Comparison of ENCODE assay signal across 8 cellular contexts in the genomic region with DNA sequence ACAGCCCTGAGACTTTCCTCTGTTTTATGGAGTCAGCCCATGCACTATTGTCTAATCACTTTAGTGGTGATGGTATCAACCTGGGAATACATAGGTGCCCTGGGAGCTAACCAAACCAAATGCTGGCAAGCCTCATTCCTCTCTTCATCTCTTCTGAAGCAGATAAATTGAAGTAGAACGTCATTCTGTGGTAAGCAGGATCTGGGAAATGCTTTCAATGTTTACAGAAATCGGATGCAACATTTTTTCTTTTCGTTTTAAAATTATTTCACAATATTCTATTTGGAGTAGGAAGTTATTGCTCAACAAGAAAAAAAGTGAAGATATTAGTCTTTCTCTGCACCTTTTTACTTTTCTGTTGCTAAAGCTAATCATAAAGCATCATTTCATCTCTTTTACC.
DNase-seq lines count a peak whose midpoint lies in the region; ATAC-seq and TF ChIP-seq lines count a peak whose summit lies in the region.

No MANE protein-coding gene starts in this region.

- H3K9me2 ChIP-seq in SK-N-SH: no peaks in the 10 kb centered on the region

- no peak overlapping the region for H2AFZ ChIP-seq in SK-N-SH (ENCODE audit: low read depth)

- POLR2A ChIA-PET in CD8-positive, alpha-beta T cell (lab: Charles Lee): no interaction called here
- POLR2A ChIA-PET in SK-N-SH (lab: Yijun Ruan, JAX): no interaction called here

- H3K9ac ChIP-seq in SK-N-SH: no peak overlapping the region

- H3K79me2 ChIP-seq in SK-N-SH (ENCODE audit: insufficient read depth): peaks cover 100% of the 10 kb centered on the region

- peaks cover 2% of the 10 kb centered on the region for H3K36me3 Mint-ChIP-seq in CD8-positive, alpha-beta T cell

- H3K27ac Mint-ChIP-seq in CD8-positive, alpha-beta T cell: peak overlapping the region; percentile 71

- intact Hi-C loops in CD8-positive, alpha-beta T cell (cut with DNase I, micrococcal nuclease): no loop called here
- intact Hi-C loops in gastrocnemius medialis (cut with DNase I; ENCODE audit: low total_unique reads): no loop called here

- peaks cover 95% of the 10 kb centered on the region for H4K20me1 ChIP-seq in SK-N-SH (ENCODE audit: insufficient read depth)

- ATAC-seq in CD8-positive, alpha-beta T cell: no peak
- ATAC-seq in gastrocnemius medialis: peak; percentile 26 to 38
- ATAC-seq in HG02623 (IDR thresholded peaks at IDR 0.05; ENCODE audit: unreplicated experiment): no peak
- ATAC-seq in GM18858 (IDR thresholded peaks at IDR 0.05; ENCODE audit: unreplicated experiment): no peak

- in situ Hi-C loops in gastrocnemius medialis (cut with MboI; ENCODE audit: low sequenced_read_pairs in 4 of 4): loop anchor here in 1 of 4 donors (25.0 kb wide), 1 partner anchor 108 kb away; the partner anchor contains the start of gene RBMS1

- H3K27ac ChIP-seq in CD8-positive, alpha-beta T cell (ENCODE audit: low read depth, low read length): no peak overlapping the region
- H3K27ac ChIP-seq in SK-N-SH (ENCODE audit: low read depth in 2 of 2, low read length in 1 of 2): peak overlapping the region in 1 of 2 experiments; percentile 27; a peak in 1 of 4 replicates
- H3K27ac ChIP-seq in gastrocnemius medialis: peak overlapping the region in 3 of 4 donors; percentile 53 to 63 (median 63)

- peaks cover 90% of the 10 kb centered on the region for H3K4me1 Mint-ChIP-seq in CD8-positive, alpha-beta T cell (ENCODE audit: low read depth)

- TF ChIP-seq CTCF in CD8-positive, alpha-beta T cell (IDR thresholded peaks at IDR 0.05): no peak
- TF ChIP-seq CTCF in SK-N-SH (IDR thresholded peaks at IDR 0.05): no peak
- TF ChIP-seq CTCF in gastrocnemius medialis (IDR thresholded peaks at IDR 0.05 in 4 of 5, conservative IDR thresholded peaks at IDR 0.05 in 1 of 5): no peak

- peaks cover 22% of the 10 kb centered on the region for H3F3A ChIP-seq in SK-N-SH (replicated peaks; ENCODE audit: insufficient read depth)

- H3K27me3 ChIP-seq in CD8-positive, alpha-beta T cell (ENCODE audit: insufficient read depth, low read length): no peaks in the 10 kb centered on the region
- no peaks in the 10 kb centered on the region for H3K27me3 ChIP-seq in SK-N-SH (ENCODE audit: insufficient read depth)
- H3K27me3 ChIP-seq in gastrocnemius medialis: no peaks in the 10 kb centered on the region

- no peaks in the 10 kb centered on the region for H3K9me3 ChIP-seq in CD8-positive, alpha-beta T cell (ENCODE audit: low read length)
- H3K9me3 ChIP-seq in SK-N-SH (no peaks in the 10 kb centered on the region), gastrocnemius medialis (no peaks in the 10 kb centered on the region)

- 56% methylated on average over 3 of the region's 3 CpGs for whole genome bisulfite sequencing in SK-N-SH (ENCODE audit: low lambda C conversion rate)

- DNase-seq in CD8-positive, alpha-beta T cell: no peak
- no peak for DNase-seq in SK-N-SH
- peak; percentile 55 for DNase-seq in fibroblast of the conjunctiva (ENCODE audit: low read depth)
- no peak for DNase-seq in gastrocnemius medialis
- no peak for DNase-seq in stimulated activated CD4-positive, alpha-beta T cell treated with anti-CD3 and anti-CD28 coated beads, Interleukin-15, amount 100 ng/mL, for 24 hours
- DNase-seq in NCI-H1092 (lab: John Stamatoyannopoulos, UW): no peak

- H3K4me3 ChIP-seq in CD8-positive, alpha-beta T cell (ENCODE audit: low read depth, low read length): no peak overlapping the region
- H3K4me3 ChIP-seq in SK-N-SH (ENCODE audit: low read depth in 2 of 2, low read length in 1 of 2): peak overlapping the region in 1 of 2 experiments; percentile 3; a peak in 1 of 4 replicates
- no peak overlapping the region for H3K4me3 ChIP-seq in gastrocnemius medialis

- CTCF ChIA-PET in CD8-positive, alpha-beta T cell (lab: Charles Lee): no interaction called here
- CTCF ChIA-PET in SK-N-SH (lab: Yijun Ruan, JAX): interaction anchor here (1.1 kb wide), 1 partner anchor 625 kb away, joined by 3 read pairs; no protein-coding TSS in a partner anchor

- no peak for TF ChIP-seq POLR2A in gastrocnemius medialis (IDR thresholded peaks at IDR 0.05)

- TF ChIP-seq RAD21 in SK-N-SH (IDR thresholded peaks at IDR 0.05; ENCODE audit: low read length): no peak

- no peak for TF ChIP-seq EP300 in SK-N-SH (IDR thresholded peaks at IDR 0.05; ENCODE audit: borderline replicate concordance in 1 of 2, low read depth in 1 of 2, low read length in 1 of 2)

- H3K36me3 ChIP-seq in CD8-positive, alpha-beta T cell (ENCODE audit: insufficient read depth, low read length): no peaks in the 10 kb centered on the region
- H3K36me3 ChIP-seq in SK-N-SH (replicated peaks in 1 of 2; ENCODE audit: control insufficient read depth in 1 of 2, insufficient read depth in 2 of 2, low read length in 1 of 2): peaks cover 2 to 3% of the 10 kb centered on the region in 2 experiments
- no peaks in the 10 kb centered on the region for H3K36me3 ChIP-seq in gastrocnemius medialis

- no peaks in the 10 kb centered on the region for H3K9me3 Mint-ChIP-seq in CD8-positive, alpha-beta T cell

- peaks cover 56% of the 10 kb centered on the region for H3K4me1 ChIP-seq in CD8-positive, alpha-beta T cell (ENCODE audit: insufficient read depth, low read length)
- H3K4me1 ChIP-seq in SK-N-SH (ENCODE audit: control insufficient read depth in 1 of 2, insufficient read depth in 2 of 2, low read depth in 1 of 2, low read length in 1 of 2) (peaks cover 22 to 57% of the 10 kb centered on the region in 2 experiments), gastrocnemius medialis (peaks cover 71 to 79% of the 10 kb centered on the region in 2 donors)

- peak overlapping the region; percentile 46; the same call in 1 of the 2 replicates for H3K4me2 ChIP-seq in SK-N-SH

- no peaks in the 10 kb centered on the region for H3K27me3 Mint-ChIP-seq in CD8-positive, alpha-beta T cell (ENCODE audit: low read depth)

- H3K4me3 Mint-ChIP-seq in CD8-positive, alpha-beta T cell: no peak overlapping the region

TF ChIP-seq in SK-N-SH, 30 proteins besides CTCF, POLR2A, EP300 and RAD21:
- TF ChIP-seq ZBTB33 (IDR thresholded peaks at IDR 0.05; ENCODE audit: borderline replicate concordance, low read depth) (no peak), GATA2 (CRISPR knock-in tag; IDR thresholded peaks at IDR 0.05) (0 out of 2 replicates have a peak, but pooled peaks have one; percentile 9)

Comparison
In these comparisons a context has a peak if more than half of its experiments do, and no peak if none do; other contexts are left out.
1. ATAC-seq: peak in gastrocnemius medialis (2 of 2); none in CD8-positive, alpha-beta T cell (single experiment), HG02623 (single experiment) and GM18858 (single experiment).